In the genomic region with DNA sequence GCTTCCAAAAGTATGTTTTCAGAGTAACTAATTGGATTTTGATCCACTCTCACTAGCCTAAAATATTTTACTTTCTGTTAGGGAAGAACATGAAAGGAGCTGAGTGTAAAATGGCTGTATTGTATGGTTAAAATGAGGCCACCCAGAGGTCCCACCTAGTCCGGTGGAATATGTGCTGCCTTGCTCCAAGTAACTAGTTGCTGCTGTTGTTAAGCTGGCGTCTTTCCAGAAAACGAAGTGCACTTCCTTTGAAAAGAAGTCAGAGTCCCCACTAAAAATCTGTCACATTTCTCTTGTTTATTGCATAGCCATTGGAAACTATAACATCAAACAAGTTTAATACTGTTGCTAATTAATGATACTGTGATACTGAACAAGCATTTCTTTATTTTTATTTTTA, we compare ENCODE assay signal across 1 cellular context.
TF ChIP-seq lines count a peak whose summit lies in the region.

No MANE protein-coding gene starts in this region.

TF ChIP-seq in SK-N-SH treated with all-trans-retinoic acid at 6 μM for 48 hours, 23 proteins besides CTCF, POLR2A, EP300 and RAD21 (continued from another document):
- TF ChIP-seq, protein P1, sequence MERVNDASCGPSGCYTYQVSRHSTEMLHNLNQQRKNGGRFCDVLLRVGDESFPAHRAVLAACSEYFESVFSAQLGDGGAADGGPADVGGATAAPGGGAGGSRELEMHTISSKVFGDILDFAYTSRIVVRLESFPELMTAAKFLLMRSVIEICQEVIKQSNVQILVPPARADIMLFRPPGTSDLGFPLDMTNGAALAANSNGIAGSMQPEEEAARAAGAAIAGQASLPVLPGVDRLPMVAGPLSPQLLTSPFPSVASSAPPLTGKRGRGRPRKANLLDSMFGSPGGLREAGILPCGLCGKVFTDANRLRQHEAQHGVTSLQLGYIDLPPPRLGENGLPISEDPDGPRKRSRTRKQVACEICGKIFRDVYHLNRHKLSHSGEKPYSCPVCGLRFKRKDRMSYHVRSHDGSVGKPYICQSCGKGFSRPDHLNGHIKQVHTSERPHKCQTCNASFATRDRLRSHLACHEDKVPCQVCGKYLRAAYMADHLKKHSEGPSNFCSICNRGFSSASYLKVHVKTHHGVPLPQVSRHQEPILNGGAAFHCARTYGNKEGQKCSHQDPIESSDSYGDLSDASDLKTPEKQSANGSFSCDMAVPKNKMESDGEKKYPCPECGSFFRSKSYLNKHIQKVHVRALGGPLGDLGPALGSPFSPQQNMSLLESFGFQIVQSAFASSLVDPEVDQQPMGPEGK (CRISPR knock-in tag; IDR thresholded peaks at IDR 0.05; ENCODE audit: borderline replicate concordance) = no peak
